ENCODE assay signal across 32 cellular contexts in genomic region chr4:174464949-174465348, GRCh38. TPM values are rescaled to one million over a fixed set of nuclear protein-coding genes. Genes with fewer than 3 reads are reported as not detected.
"Had no signal": no experiment of that assay in that cellular context is flagged by ENCODE, and none has a peak within 500 bp of the region (broad histone marks: within the 10 kb centered on the region; RNA-seq: fewer than 3 reads in every experiment).

No MANE protein-coding gene starts in this region.

- DNase-seq: activated B cell treated with CpG ODN at 0.5 μM for 24 hours; activated CD4-positive, alpha-beta T cell treated with anti-CD3 and anti-CD28 coated beads for 36 hours; activated CD8-positive, alpha-beta memory T cell treated with anti-CD3 and anti-CD28 coated beads for 24 hours; activated CD8-positive, alpha-beta memory T cell treated with anti-CD3 and anti-CD28 coated beads, Interleukin-2, amount 50 U/mL, for 4 hours; activated effector memory CD4-positive, alpha-beta T cell treated with anti-CD3 and anti-CD28 coated beads, Interleukin-2, amount 50 U/mL, for 16 hours; activated naive CD4-positive, alpha-beta T cell treated with anti-CD3 and anti-CD28 coated beads for 36 hours; activated naive CD8-positive, alpha-beta T cell treated with anti-CD3 and anti-CD28 coated beads for 36 hours; activated T-cell treated with anti-CD3 and anti-CD28 coated beads, Interleukin-2, amount 50 U/mL, for 1 hour; adrenal gland; brain microvascular endothelial cell; central memory CD4-positive, alpha-beta T cell; endodermal cell; foreskin keratinocyte; heart left ventricle; hypothalamus; midbrain; naive thymus-derived CD8-positive, alpha-beta T cell; nucleus accumbens; pancreas; retina; stimulated activated CD4-positive, alpha-beta T cell treated with anti-CD3 and anti-CD28 coated beads, Interleukin-12 subunit alpha, Interleukin-12 subunit beta, amount 100 ng/mL, for 4 hours; stimulated activated CD4-positive, alpha-beta T cell treated with anti-CD3 and anti-CD28 coated beads, Interleukin-4, amount 100 ng/mL, for 1 hour; stimulated activated naive CD8-positive, alpha-beta T cell treated with anti-CD3 and anti-CD28 coated beads, Interleukin-15, Interleukin-2, amounts not matched to agents 100 U/mL and 50 U/mL, for 24 hours; T-helper 2 cell; testis; transverse colon had no signal

- H3K9me3 ChIP-seq: adrenal gland, pancreas, prostate gland, testis had no signal

- H3K4me1 Mint-ChIP-seq: activated B cell treated with CpG ODN at 0.5 μM for 24 hours; activated CD4-positive, alpha-beta T cell treated with anti-CD3 and anti-CD28 coated beads for 36 hours; activated naive CD8-positive, alpha-beta T cell treated with anti-CD3 and anti-CD28 coated beads for 36 hours; naive thymus-derived CD8-positive, alpha-beta T cell; neural crest cell had no signal

- ATAC-seq: activated CD4-positive, alpha-beta T cell treated with anti-CD3 and anti-CD28 coated beads for 36 hours; foreskin keratinocyte; heart left ventricle; naive thymus-derived CD8-positive, alpha-beta T cell; pancreas; sciatic nerve; stimulated activated naive CD8-positive, alpha-beta T cell treated with anti-CD3 and anti-CD28 coated beads, Interleukin-15, Interleukin-2, amounts not matched to agents 100 U/mL and 50 U/mL, for 24 hours had no signal

- H3K4me3 Mint-ChIP-seq: activated B cell treated with CpG ODN at 0.5 μM for 24 hours; activated CD4-positive, alpha-beta T cell treated with anti-CD3 and anti-CD28 coated beads for 36 hours; activated naive CD4-positive, alpha-beta T cell treated with anti-CD3 and anti-CD28 coated beads for 36 hours; activated naive CD8-positive, alpha-beta T cell treated with anti-CD3 and anti-CD28 coated beads for 36 hours; activated T-helper 1 cell treated with anti-CD3 and anti-CD28 coated beads, Interleukin-12 subunit alpha, Interleukin-12 subunit beta, Interleukin-2, Interleukin-4 antibody, amounts not matched to agents 30 ng/mL and 10 ng/mL and 1 ng/mL, durations not matched to agents 14 hours and 24 hours and 36 hours; endodermal cell; naive thymus-derived CD8-positive, alpha-beta T cell; neural crest cell had no signal

- H3K27me3 Mint-ChIP-seq: activated B cell treated with CpG ODN at 0.5 μM for 24 hours; activated naive CD8-positive, alpha-beta T cell treated with anti-CD3 and anti-CD28 coated beads for 36 hours had no signal

- H3K27ac Mint-ChIP-seq: activated B cell treated with CpG ODN at 0.5 μM for 24 hours; activated CD4-positive, alpha-beta T cell treated with anti-CD3 and anti-CD28 coated beads for 36 hours; activated naive CD4-positive, alpha-beta T cell treated with anti-CD3 and anti-CD28 coated beads for 36 hours; activated naive CD8-positive, alpha-beta T cell treated with anti-CD3 and anti-CD28 coated beads for 36 hours; activated T-helper 1 cell treated with anti-CD3 and anti-CD28 coated beads, Interleukin-12 subunit alpha, Interleukin-12 subunit beta, Interleukin-2, Interleukin-4 antibody, amounts not matched to agents 30 ng/mL and 10 ng/mL and 1 ng/mL, durations not matched to agents 14 hours and 24 hours and 36 hours; endodermal cell; naive thymus-derived CD8-positive, alpha-beta T cell had no signal

- H3K4me1 ChIP-seq: adrenal gland, foreskin keratinocyte, heart left ventricle, prostate gland, testis had no signal

- H3K4me3 ChIP-seq: adrenal gland, esophagus muscularis mucosa, heart left ventricle, pancreas, prostate gland, skin epidermis, testis, transverse colon had no signal

- H3K36me3 Mint-ChIP-seq: activated naive CD8-positive, alpha-beta T cell treated with anti-CD3 and anti-CD28 coated beads for 36 hours had no signal

- H3K27me3 ChIP-seq: adrenal gland, brain microvascular endothelial cell, esophagus muscularis mucosa, foreskin keratinocyte, heart left ventricle, pancreas, testis, transverse colon had no signal

- H3K36me3 ChIP-seq: adrenal gland, brain microvascular endothelial cell, esophagus muscularis mucosa, heart left ventricle, pancreas, prostate gland, transverse colon had no signal

- H3K27ac ChIP-seq: adrenal gland, brain microvascular endothelial cell, esophagus muscularis mucosa, foreskin keratinocyte, heart left ventricle, pancreas, prostate gland, skin epidermis, testis, transverse colon had no signal

RNA-seq across cellular contexts. Expression of gene HPGD, which starts 57.3 kb away (rescaled TPM):
- total RNA-seq: activated B cell treated with CpG ODN at 0.5 μM for 24 hours, neural crest cell had no signal
